In the genomic region with DNA sequence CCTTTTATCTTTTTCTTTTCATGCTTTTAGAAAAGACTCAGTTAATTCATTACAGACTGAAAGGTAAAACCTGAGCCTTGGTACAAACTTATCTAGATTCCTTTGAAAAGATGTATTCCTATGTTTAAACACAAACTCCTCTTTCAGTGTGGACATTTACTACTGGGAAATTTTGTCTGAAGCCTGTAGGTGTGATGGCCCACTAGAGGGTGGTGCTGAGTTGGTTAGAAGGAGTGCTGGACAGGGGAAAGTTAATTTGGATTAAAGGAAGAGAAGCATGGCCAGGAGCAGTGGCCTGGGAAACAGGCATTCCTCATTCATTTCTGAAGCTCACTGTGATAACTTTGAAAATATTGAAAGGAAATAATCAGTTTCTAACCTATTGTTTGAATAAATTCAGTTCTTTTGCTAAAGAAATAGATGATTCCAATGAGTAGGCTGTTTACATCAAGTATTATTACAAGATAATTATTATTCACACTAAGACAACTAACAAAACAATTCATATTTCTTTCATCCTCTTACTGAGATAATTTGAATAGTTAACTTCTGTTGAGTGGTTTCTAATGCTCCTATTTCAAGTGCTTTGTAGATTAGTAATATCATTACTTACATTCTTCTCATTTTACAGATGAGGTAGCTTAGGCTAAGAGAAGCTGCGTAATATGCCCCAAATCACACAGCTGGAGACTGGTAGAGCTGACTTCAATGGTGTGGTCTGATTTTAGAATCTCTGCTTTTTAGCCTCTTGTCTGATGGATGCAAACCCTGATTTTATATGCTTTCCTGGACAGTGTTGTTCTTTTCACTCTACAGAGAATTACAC, we compare ENCODE assay signal across 9 cellular contexts.
DNase-seq lines count a peak whose midpoint lies in the region; ATAC-seq and TF ChIP-seq lines count a peak whose summit lies in the region.
"Had no signal": no experiment of that assay in that cellular context is flagged by ENCODE, and none has a peak within 500 bp of the region (broad histone marks: within the 10 kb centered on the region; RNA-seq: fewer than 3 reads in every experiment).

No MANE protein-coding gene starts in this region.

- H3K4me1 Mint-ChIP-seq in Caco-2 (ENCODE audit: low read depth, unreplicated experiment) (no peaks in the 10 kb centered on the region), neural crest cell (peaks cover 5% of the 10 kb centered on the region), natural killer cell (no peaks in the 10 kb centered on the region)

- H3K27ac ChIP-seq in vagina: no peak overlapping the region
- H3K27ac ChIP-seq: skin epidermis had no signal

- H3K36me3 Mint-ChIP-seq in Caco-2 (ENCODE audit: insufficient read depth, unreplicated experiment): no peaks in the 10 kb centered on the region
- H3K36me3 Mint-ChIP-seq in neural crest cell (ENCODE audit: low read depth): peaks cover 4% of the 10 kb centered on the region
- no peaks in the 10 kb centered on the region for H3K36me3 Mint-ChIP-seq in natural killer cell

- ATAC-seq in GM18867 (IDR thresholded peaks at IDR 0.05; ENCODE audit: unreplicated experiment) (peak; percentile 82), HG03354 (IDR thresholded peaks at IDR 0.05; ENCODE audit: poor library complexity, severe bottlenecking, unreplicated experiment) (peak; percentile 76), natural killer cell (no peak)

- H3K27ac Mint-ChIP-seq in Caco-2 (ENCODE audit: unreplicated experiment) (no peak overlapping the region), neural crest cell (ENCODE audit: unreplicated experiment) (no peak overlapping the region), natural killer cell (no peak overlapping the region)

- H3K9me3 ChIP-seq in Caco-2 (no peaks in the 10 kb centered on the region), vagina (no peaks in the 10 kb centered on the region)

- H3K27me3 ChIP-seq in Caco-2 (replicated peaks; ENCODE audit: control insufficient read depth, insufficient read depth, low read length) (no peaks in the 10 kb centered on the region), vagina (no peaks in the 10 kb centered on the region)

- H3K27me3 Mint-ChIP-seq in Caco-2 (ENCODE audit: insufficient read depth, unreplicated experiment) (no peaks in the 10 kb centered on the region), neural crest cell (ENCODE audit: low read depth) (no peaks in the 10 kb centered on the region), natural killer cell (ENCODE audit: low read depth in 2 of 2) (no peaks in the 10 kb centered on the region)

- H3K4me3 ChIP-seq in Caco-2 (ENCODE audit: low read depth, low read length): no peak overlapping the region
- no peak overlapping the region for H3K4me3 ChIP-seq in epithelial cell of proximal tubule (ENCODE audit: low read depth, low read length)
- H3K4me3 ChIP-seq in vagina: no peak overlapping the region
- H3K4me3 ChIP-seq: skin epidermis had no signal

- H3K4me3 Mint-ChIP-seq in Caco-2 (ENCODE audit: unreplicated experiment) (no peak overlapping the region), neural crest cell (no peak overlapping the region), natural killer cell (no peak overlapping the region)

- H3K4me1 ChIP-seq in Caco-2 (no peaks in the 10 kb centered on the region), vagina (no peaks in the 10 kb centered on the region)

- POLR2A ChIA-PET in Caco-2 (lab: Charles Lee): no interaction called here

- intact Hi-C loops in Caco-2 (cut with micrococcal nuclease; ENCODE audit: unreplicated experiment): loop anchor here (1.0 kb wide), 1 partner anchor 74 kb away; no protein-coding TSS in a partner anchor
- intact Hi-C loops in vagina (cut with DNase I): no loop called here
- intact Hi-C loops in natural killer cell (cut with micrococcal nuclease): no loop called here

- H3K36me3 ChIP-seq in Caco-2 (ENCODE audit: control insufficient read depth, insufficient read depth, low read length) (no peaks in the 10 kb centered on the region), vagina (no peaks in the 10 kb centered on the region)

- no peak for TF ChIP-seq POLR2A in vagina (IDR thresholded peaks at IDR 0.05)

- CTCF ChIA-PET in Caco-2 (lab: Charles Lee): interaction anchor here (1.0 kb wide), 1 partner anchor 74 kb away, joined by 8 read pairs; no protein-coding TSS in a partner anchor

- H3K9me3 Mint-ChIP-seq in Caco-2 (ENCODE audit: unreplicated experiment) (no peaks in the 10 kb centered on the region), neural crest cell (no peaks in the 10 kb centered on the region), natural killer cell (no peaks in the 10 kb centered on the region)

- TF ChIP-seq CTCF in Caco-2 (IDR thresholded peaks at IDR 0.05; ENCODE audit: insufficient read depth in 1 of 2, low read depth in 1 of 2, low read length in 1 of 2, severe bottlenecking in 1 of 2, unreplicated experiment in 1 of 2) (peak; percentile 68 to 91), epithelial cell of proximal tubule (conservative IDR thresholded peaks at IDR 0.05; ENCODE audit: low read depth, low read length) (peak; percentile 95), neural crest cell (conservative IDR thresholded peaks at IDR 0.05) (peak; percentile 73), vagina (IDR thresholded peaks at IDR 0.05) (no peak), natural killer cell (IDR thresholded peaks at IDR 0.05) (no peak)

- no TSS peak for BruUV-seq in Caco-2 (replicated peaks; lab: Mats Ljungman, UMichigan)

- DNase-seq in Caco-2 (peak; percentile 54 to 63), RKO (ENCODE audit: low spot score) (peak; percentile 72), epithelial cell of proximal tubule (ENCODE audit: low read depth) (no peak), neural crest cell (ENCODE audit: low read depth, low spot score) (peak; percentile 37), vagina (ENCODE audit: extremely low spot score in 2 of 2) (no peak), natural killer cell (no peak)

Comparison
In these comparisons a context has a peak if more than half of its experiments do, and no peak if none do; other contexts are left out.
1. DNase-seq: peak in Caco-2 (2 of 2), RKO (single experiment) and neural crest cell (single experiment); none in epithelial cell of proximal tubule (single experiment), vagina (0 of 2) and natural killer cell (single experiment).
2. CTCF ChIP-seq: peak in Caco-2 (2 of 2), epithelial cell of proximal tubule (single experiment) and neural crest cell (single experiment); none in vagina (0 of 3) and natural killer cell (single experiment).
3. ATAC-seq: peak in GM18867 (single experiment) and HG03354 (single experiment); none in natural killer cell (0 of 3).